8 cellular contexts compared by ENCODE assay signal in genomic region chr4:143183513-143184216, GRCh38. TPM values are rescaled to one million over a fixed set of nuclear protein-coding genes. Genes with fewer than 3 reads are reported as not detected.
DNase-seq lines count a peak whose midpoint lies in the region; ATAC-seq and TF ChIP-seq lines count a peak whose summit lies in the region.

No MANE protein-coding gene starts in this region.

- H3K4me1 ChIP-seq in GM23338 (ENCODE audit: insufficient read depth) (peaks cover 13% of the 10 kb centered on the region), Peyer's patch (peaks cover 0 to 18% (median 5%) of the 10 kb centered on the region in 4 donors)

- peak overlapping the region; percentile 98 for H3K27ac ChIP-seq in GM23338 (ENCODE audit: low read depth)
- peak overlapping the region; percentile 86 to 95 (median 92) for H3K27ac ChIP-seq in Peyer's patch

- peaks cover 39% of the 10 kb centered on the region for H3K79me2 ChIP-seq in GM23338 (replicated peaks; ENCODE audit: insufficient read depth)

- H3K27me3 Mint-ChIP-seq in GM23338 (ENCODE audit: insufficient read depth, low read depth, poor library complexity) (no peaks in the 10 kb centered on the region), progenitor cell of endocrine pancreas (no peaks in the 10 kb centered on the region)

- H2AFZ ChIP-seq in GM23338, result peak overlapping the region; percentile 93; the same call in 1 of the 2 replicates

- TF ChIP-seq POLR2A in Peyer's patch (IDR thresholded peaks at IDR 0.05), result no peak

- no peaks in the 10 kb centered on the region for H3K36me3 ChIP-seq in GM23338 (ENCODE audit: insufficient read depth)
- H3K36me3 ChIP-seq in Peyer's patch, result no peaks in the 10 kb centered on the region

- peaks cover 9% of the 10 kb centered on the region; the same call in 1 of the 2 replicates for H4K20me1 ChIP-seq in GM23338 (replicated peaks; ENCODE audit: insufficient read depth)

- no peaks in the 10 kb centered on the region; the same call in 1 of the 2 replicates for H3F3A ChIP-seq in GM23338 (replicated peaks; ENCODE audit: low read depth)

- no peak for DNase-seq in GM23338 (ENCODE audit: low spot score)
- no peak for DNase-seq in Peyer's patch
- no peak for DNase-seq in epithelial cell of esophagus (ENCODE audit: low read depth)
- no peak for DNase-seq in progenitor cell of endocrine pancreas (ENCODE audit: low spot score, unreplicated experiment)
- no peak for DNase-seq in stimulated activated CD4-positive, alpha-beta T cell treated with anti-CD3 and anti-CD28 coated beads, Interleukin-4, amount 100 ng/mL, for 4 hours

- H3K4me3 ChIP-seq in GM23338 (peak overlapping the region; percentile 89), Peyer's patch (peak overlapping the region; percentile 77 to 88 (median 86)), epithelial cell of esophagus (ENCODE audit: low read length) (peak overlapping the region; percentile 65)

- no peak for TF ChIP-seq CTCF in GM23338 (conservative IDR thresholded peaks at IDR 0.05; ENCODE audit: low read depth in 2 of 2)
- TF ChIP-seq CTCF in Peyer's patch (IDR thresholded peaks at IDR 0.05), result no peak
- TF ChIP-seq CTCF in epithelial cell of esophagus (IDR thresholded peaks at IDR 0.05; ENCODE audit: insufficient read depth, low read depth, low read length, missing control alignments), result no peak
- TF ChIP-seq CTCF in progenitor cell of endocrine pancreas (IDR thresholded peaks at IDR 0.05; ENCODE audit: unreplicated experiment), result no peak

- H3K9me2 ChIP-seq in GM23338 (ENCODE audit: insufficient read depth), result no peaks in the 10 kb centered on the region

- H3K4me1 Mint-ChIP-seq in GM23338 (peaks cover 18% of the 10 kb centered on the region), progenitor cell of endocrine pancreas (ENCODE audit: low read depth) (peaks cover 33% of the 10 kb centered on the region)

- H3K9me3 Mint-ChIP-seq in GM23338 (peaks cover 9% of the 10 kb centered on the region), progenitor cell of endocrine pancreas (ENCODE audit: low read depth) (peaks cover 6% of the 10 kb centered on the region)

- H3K4me2 ChIP-seq in GM23338, result peak overlapping the region; percentile 84

- no peaks in the 10 kb centered on the region for H3K9me3 ChIP-seq in Peyer's patch

- H3K27me3 ChIP-seq in GM23338 (ENCODE audit: insufficient read depth), result no peaks in the 10 kb centered on the region
- H3K27me3 ChIP-seq in Peyer's patch, result no peaks in the 10 kb centered on the region

- H3K36me3 Mint-ChIP-seq in GM23338 (ENCODE audit: low read depth), result peaks cover 21% of the 10 kb centered on the region
- no peaks in the 10 kb centered on the region for H3K36me3 Mint-ChIP-seq in progenitor cell of endocrine pancreas (ENCODE audit: insufficient read depth)

- peak overlapping the region; percentile 98 for H3K27ac Mint-ChIP-seq in GM23338
- peak overlapping the region; percentile 95 for H3K27ac Mint-ChIP-seq in progenitor cell of endocrine pancreas

- peak overlapping the region; percentile 99 for H3K4me3 Mint-ChIP-seq in GM23338
- H3K4me3 Mint-ChIP-seq in progenitor cell of endocrine pancreas (ENCODE audit: low read depth), result peak overlapping the region; percentile 97

- ATAC-seq in GM23338 (no peak), GM18907 (IDR thresholded peaks at IDR 0.05; ENCODE audit: unreplicated experiment) (no peak), GM21619 (IDR thresholded peaks at IDR 0.05; ENCODE audit: unreplicated experiment) (no peak), HG03378 (IDR thresholded peaks at IDR 0.05; ENCODE audit: unreplicated experiment) (no peak)

TF ChIP-seq in GM23338, 12 proteins besides CTCF, POLR2A, EP300 and RAD21 (continues in another document):
- TF ChIP-seq ETS1 (IDR thresholded peaks at IDR 0.05) (no peak), REST (IDR thresholded peaks at IDR 0.05; ENCODE audit: unreplicated experiment) (no peak), ZNF114 (CRISPR knock-in tag; IDR thresholded peaks at IDR 0.05) (no peak), POLR2AphosphoS5 (IDR thresholded peaks at IDR 0.05; ENCODE audit: low read depth) (no peak), CREB1 (CRISPR knock-in tag; IDR thresholded peaks at IDR 0.05; ENCODE audit: low read depth) (no peak), NANOG (IDR thresholded peaks at IDR 0.05; ENCODE audit: borderline replicate concordance) (no peak), STAT1 (IDR thresholded peaks at IDR 0.05; ENCODE audit: unreplicated experiment) (no peak)

RNA-seq across cellular contexts. Expression of gene USP38, which starts 1.1 kb away (rescaled TPM):
- 14.0 and 16.5 TPM in 2 replicates for total RNA-seq in GM23338 (2014; rRNA removed; shearing (Covaris generic))
- 3.5 and 3.7 TPM in 2 replicates for polyA plus RNA-seq in GM23338 (2016; fragmentation: Nextera tagmentation; extraction: Ambion mirVana)
- 10 to 100 TPM; 17.3 to 37.7 (median 32.5) TPM for total RNA-seq in Peyer's patch
- total RNA-seq in progenitor cell of endocrine pancreas, result 20.8 and 23.3 TPM in 2 replicates
